Comparison of ENCODE assay signal across 15 cellular contexts in the genomic region with DNA sequence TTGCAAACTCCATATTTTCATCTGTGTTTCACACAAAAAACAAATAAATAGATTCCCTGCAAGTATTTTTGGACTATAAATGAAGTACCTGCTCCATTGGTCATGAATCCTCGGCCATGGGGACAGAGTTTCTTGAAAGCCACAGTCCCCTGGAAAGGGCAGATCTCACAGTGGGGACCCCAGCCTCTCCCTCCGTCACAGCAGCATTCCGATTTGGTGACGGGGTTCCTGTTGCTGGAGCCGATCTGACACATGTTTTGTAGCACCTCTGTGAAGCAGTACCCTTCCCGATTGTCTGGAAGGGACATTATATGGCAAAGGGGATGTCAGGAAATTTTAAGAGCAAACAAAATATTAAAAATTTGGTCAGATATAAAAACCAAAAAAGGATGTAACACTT.
"Had no signal": no experiment of that assay in that cellular context is flagged by ENCODE, and none has a peak within 500 bp of the region (broad histone marks: within the 10 kb centered on the region; RNA-seq: fewer than 3 reads in every experiment).

No MANE protein-coding gene starts in this region.

- H3K36me3 ChIP-seq: pancreas had no signal

- H3K9me3 ChIP-seq: pancreas, thoracic aorta had no signal

- H3K27ac Mint-ChIP-seq: activated CD4-positive, alpha-beta memory T cell treated with anti-CD3 and anti-CD28 coated beads for 36 hours; immature natural killer cell; stimulated activated naive CD8-positive, alpha-beta T cell treated with anti-CD3 and anti-CD28 coated beads, Interleukin-15, Interleukin-2, amounts not matched to agents 100 ng/mL and 50 ng/mL, for 24 hours had no signal

- H3K9me3 Mint-ChIP-seq: activated CD4-positive, alpha-beta memory T cell treated with anti-CD3 and anti-CD28 coated beads for 36 hours; nephron; stimulated activated naive CD8-positive, alpha-beta T cell treated with anti-CD3 and anti-CD28 coated beads, Interleukin-15, Interleukin-2, amounts not matched to agents 100 ng/mL and 50 ng/mL, for 24 hours had no signal

- H3K36me3 Mint-ChIP-seq: activated CD4-positive, alpha-beta memory T cell treated with anti-CD3 and anti-CD28 coated beads for 36 hours had no signal

- DNase-seq: activated CD4-positive, alpha-beta memory T cell treated with anti-CD3 and anti-CD28 coated beads for 36 hours; activated naive CD4-positive, alpha-beta T cell; central memory CD4-positive, alpha-beta T cell; cortex of kidney; erythroblast; immature natural killer cell; left colon; pancreas; stimulated activated CD4-positive, alpha-beta T cell treated with anti-CD3 and anti-CD28 coated beads, Interleukin-4, amount 100 ng/mL, for 24 hours; T-helper 9 cell had no signal

- ATAC-seq: left colon, pancreas had no signal

- H3K4me1 Mint-ChIP-seq: immature natural killer cell had no signal

- H3K27ac ChIP-seq: pancreas, thoracic aorta, VCaP had no signal

- H3K4me3 Mint-ChIP-seq: activated CD4-positive, alpha-beta memory T cell treated with anti-CD3 and anti-CD28 coated beads for 36 hours; immature natural killer cell; nephron; stimulated activated naive CD8-positive, alpha-beta T cell treated with anti-CD3 and anti-CD28 coated beads, Interleukin-15, Interleukin-2, amounts not matched to agents 100 ng/mL and 50 ng/mL, for 24 hours had no signal

- H3K4me3 ChIP-seq: lung, pancreas, thoracic aorta had no signal

- H3K4me1 ChIP-seq: pancreas had no signal

- H3K27me3 ChIP-seq: pancreas had no signal

- H3K27me3 Mint-ChIP-seq: activated CD4-positive, alpha-beta memory T cell treated with anti-CD3 and anti-CD28 coated beads for 36 hours; stimulated activated naive CD8-positive, alpha-beta T cell treated with anti-CD3 and anti-CD28 coated beads, Interleukin-15, Interleukin-2, amounts not matched to agents 100 ng/mL and 50 ng/mL, for 24 hours had no signal
